ENCODE assay signal across 21 cellular contexts in genomic region chrX:97841544-97842179, GRCh38.
DNase-seq lines count a peak whose midpoint lies in the region; ATAC-seq and TF ChIP-seq lines count a peak whose summit lies in the region.
"Had no signal": no experiment of that assay in that cellular context is flagged by ENCODE, and none has a peak within 500 bp of the region (broad histone marks: within the 10 kb centered on the region; RNA-seq: fewer than 3 reads in every experiment).

No MANE protein-coding gene starts in this region.

- H4K8ac ChIP-seq in mesenchymal stem cell (ENCODE audit: low read length) = no peak overlapping the region

- no peak overlapping the region for H3K4ac ChIP-seq in mesenchymal stem cell (ENCODE audit: low read depth in 1 of 2, low read length in 2 of 2)

- H3K79me1 ChIP-seq in mesenchymal stem cell (replicated peaks; ENCODE audit: low read length, poor library complexity, severe bottlenecking) = no peaks in the 10 kb centered on the region

- TF ChIP-seq POLR2A in spleen (IDR thresholded peaks at IDR 0.05) = no peak

- TF ChIP-seq CTCF in spleen (IDR thresholded peaks at IDR 0.05 in 8 of 11, conservative IDR thresholded peaks at IDR 0.05 in 3 of 11) = no peak

- H3K9me3 ChIP-seq in spleen (peaks cover 0 to 27% (median 0%) of the 10 kb centered on the region in 8 donors), mesenchymal stem cell (ENCODE audit: control insufficient read depth, low read length) (peaks cover 7% of the 10 kb centered on the region)
- H3K9me3 ChIP-seq: Caco-2 had no signal

- H2BK120ac ChIP-seq in mesenchymal stem cell (ENCODE audit: low read depth, low read length) = no peak overlapping the region

- no peak overlapping the region for H2BK5ac ChIP-seq in mesenchymal stem cell (ENCODE audit: low read depth, low read length, poor library complexity, severe bottlenecking)

- no peaks in the 10 kb centered on the region for H3K27me3 ChIP-seq in spleen (replicated peaks in 1 of 7)
- H3K27me3 ChIP-seq in mesenchymal stem cell (ENCODE audit: control insufficient read depth in 1 of 2, insufficient read depth in 1 of 2, low read length in 2 of 2) = peaks cover 0 to 5% of the 10 kb centered on the region in 2 experiments

- ATAC-seq in HG03521 (IDR thresholded peaks at IDR 0.05; ENCODE audit: unreplicated experiment) = no peak
- ATAC-seq: CD8-positive, alpha-beta T cell; GM12878; HCT116 had no signal

- H2AK5ac ChIP-seq in mesenchymal stem cell (ENCODE audit: low read length, severe bottlenecking) = no peak overlapping the region

- H4K91ac ChIP-seq in mesenchymal stem cell (ENCODE audit: low read length) = no peak overlapping the region

- H3K4me1 ChIP-seq in spleen (no peaks in the 10 kb centered on the region), mesenchymal stem cell (ENCODE audit: control insufficient read depth, insufficient read depth, low read depth, low read length) (no peaks in the 10 kb centered on the region)
- H3K4me1 ChIP-seq: BLaER1, Caco-2 had no signal

- 94 to 98% (median 96%) methylated on average over 21 to 39 of the region's 39 CpGs for WGBS in spleen, 5 donors
- WGBS in mesenchymal stem cell = 96% methylated on average over 35 of the region's 39 CpGs

- no peaks in the 10 kb centered on the region for H3K36me3 ChIP-seq in spleen
- no peaks in the 10 kb centered on the region for H3K36me3 ChIP-seq in mesenchymal stem cell (ENCODE audit: control insufficient read depth in 1 of 2, insufficient read depth in 2 of 2, low read depth in 1 of 2, low read length in 2 of 2)
- H3K36me3 ChIP-seq: BLaER1 had no signal

- no peak overlapping the region for H3K9ac ChIP-seq in mesenchymal stem cell (ENCODE audit: low read length)
- H3K9ac ChIP-seq: BLaER1, GM23248 had no signal

- no peak overlapping the region for H3K27ac ChIP-seq in spleen
- H3K27ac ChIP-seq in mesenchymal stem cell (ENCODE audit: low read length, poor library complexity, severe bottlenecking) = no peak overlapping the region
- H3K27ac ChIP-seq: 22Rv1, BLaER1, C4-2B, GM23248 had no signal

- H3K4me2 ChIP-seq in mesenchymal stem cell (ENCODE audit: low read length, poor library complexity, severe bottlenecking) = no peak overlapping the region
- H3K4me2 ChIP-seq: BLaER1 had no signal

- H3K4me3 ChIP-seq in spleen (no peak overlapping the region), mesenchymal stem cell (ENCODE audit: insufficient read depth in 1 of 2, low read depth in 1 of 2, low read length in 2 of 2) (no peak overlapping the region)
- H3K4me3 ChIP-seq: BLaER1, GM12878, GM23248 had no signal

- H2AFZ ChIP-seq in mesenchymal stem cell (ENCODE audit: low read depth, low read length) = no peak overlapping the region
- H2AFZ ChIP-seq: GM23248 had no signal

- no peak overlapping the region for H3K23ac ChIP-seq in mesenchymal stem cell (ENCODE audit: low read length in 2 of 2)

- H3K14ac ChIP-seq in mesenchymal stem cell (ENCODE audit: low read length in 2 of 2) = no peak overlapping the region

- no peak overlapping the region for H2BK12ac ChIP-seq in mesenchymal stem cell (ENCODE audit: low read length in 2 of 2)

- DNase-seq in Daoy (ENCODE audit: low read depth) = peak; percentile 46
- DNase-seq in mesenteric fat pad (ENCODE audit: low spot score) = peak; percentile 81
- peak; percentile 62 for DNase-seq in posterior vena cava (ENCODE audit: low spot score)
- peak; percentile 62 for DNase-seq in spleen
- DNase-seq in NCI-H2171 treated with DMSO at 0.1 percent for 48 hours (lab: John Stamatoyannopoulos, UW) = no peak
- DNase-seq in mesenchymal stem cell = no peak
- DNase-seq: Caco-2; CD4-positive, CD25-positive, alpha-beta regulatory T cell; CD8-positive, alpha-beta T cell; DMS153; DND-41; EL; GDM1; GM23248; H9 had no signal

- no peak overlapping the region for H2BK15ac ChIP-seq in mesenchymal stem cell (ENCODE audit: low read depth, poor library complexity, severe bottlenecking)

- H3K18ac ChIP-seq in mesenchymal stem cell (ENCODE audit: low read depth in 1 of 2, low read length in 2 of 2) = no peak overlapping the region

- intact Hi-C loops in posterior vena cava (cut with DNase I) (no loop called here), spleen (cut with DNase I; ENCODE audit: low total_unique reads) (no loop called here)

Comparison
In these comparisons a context has a peak if more than half of its experiments do, and no peak if none do; other contexts are left out.
1. DNase-seq: peak in Daoy (single experiment), mesenteric fat pad (single experiment), posterior vena cava (single experiment) and spleen (single experiment); none in NCI-H2171 treated with DMSO at 0.1 percent for 48 hours (single experiment) and mesenchymal stem cell (single experiment).